In genomic region chr4:128698386-128698785, GRCh38 we compare ENCODE assay signal across 23 cellular contexts.
A peak's percentile ranks its signal among the peaks of the same experiment; 100 is the strongest.
DNase-seq lines count a peak whose midpoint lies in the region; ATAC-seq, FAIRE-seq and TF ChIP-seq lines count a peak whose summit lies in the region.
"Had no signal": no experiment of that assay in that cellular context is flagged by ENCODE, and none has a peak within 500 bp of the region (broad histone marks: within the 10 kb centered on the region; RNA-seq: fewer than 3 reads in every experiment).

No MANE protein-coding gene starts in this region.

- intact Hi-C loops in tibial artery (cut with DNase I; ENCODE audit: low total_unique reads): no loop called here

- H3K36me3 ChIP-seq in small intestine (ENCODE audit: control insufficient read depth in 2 of 2, insufficient read depth in 2 of 2, low read length in 2 of 2) (no peaks in the 10 kb centered on the region), tibial artery (no peaks in the 10 kb centered on the region)
- H3K36me3 ChIP-seq: BE2C; BLaER1 treated with 17β-estradiol and CSF1 and Interleukin-3, amounts not matched to agents 10 nM and 100 nM had no signal

- WGBS in small intestine, 3 donors: 16 to 58% (median 42%) methylated on average over 2 of the region's 2 CpGs

- H3K4me1 ChIP-seq in small intestine (ENCODE audit: control insufficient read depth in 2 of 2, insufficient read depth in 1 of 2, low read depth in 1 of 2, low read length in 1 of 2) (no peaks in the 10 kb centered on the region), tibial artery (peaks cover 0 to 6% (median 1%) of the 10 kb centered on the region in 4 donors)
- H3K4me1 ChIP-seq: A549, BE2C had no signal

- no peak for FAIRE-seq in small intestine (lab: Jason Lieb, UNC)
- FAIRE-seq: A549, D721Med, GM12891 had no signal

- H3K4me3 ChIP-seq in small intestine (ENCODE audit: low read depth in 1 of 2, low read length in 2 of 2) (no peak overlapping the region), tibial artery (no peak overlapping the region)
- H3K4me3 ChIP-seq: A549; BLaER1 treated with 17β-estradiol and CSF1 and Interleukin-3, amounts not matched to agents 10 nM and 100 nM; GM23338 had no signal

- ATAC-seq in GM18511 (IDR thresholded peaks at IDR 0.05; ENCODE audit: unreplicated experiment): peak; percentile 83
- ATAC-seq in GM21786 (IDR thresholded peaks at IDR 0.05; ENCODE audit: unreplicated experiment): peak; percentile 52
- no peak for ATAC-seq in HG03045 (IDR thresholded peaks at IDR 0.05; ENCODE audit: unreplicated experiment)
- ATAC-seq: A549, GM23338, HCT116 had no signal

- H3K9me3 ChIP-seq in small intestine (ENCODE audit: control insufficient read depth, low read depth) (no peaks in the 10 kb centered on the region), tibial artery (no peaks in the 10 kb centered on the region)
- H3K9me3 ChIP-seq: A549, BE2C had no signal

- H3K27me3 ChIP-seq in small intestine (ENCODE audit: control insufficient read depth in 2 of 2, insufficient read depth in 2 of 2, low read length in 2 of 2): no peaks in the 10 kb centered on the region
- H3K27me3 ChIP-seq in tibial artery: no peaks in the 10 kb centered on the region
- H3K27me3 ChIP-seq: BE2C; BLaER1 treated with 17β-estradiol and CSF1 and Interleukin-3, amounts not matched to agents 10 nM and 100 nM had no signal

- no peak for TF ChIP-seq CTCF in tibial artery (IDR thresholded peaks at IDR 0.05)

- DNase-seq in kidney tubule cell (ENCODE audit: low spot score) (peak; percentile 18), small intestine (peak; percentile 7), tibial artery (no peak), GM19240 (ENCODE audit: insufficient read length, low spot score) (no peak)
- DNase-seq: 8988T; ACHN; AML-193; BE2C; CD4-positive, alpha-beta T cell; CD8-positive, alpha-beta memory T cell; DMS 273 treated with DMSO at 0.1 percent for 48 hours; DMS79; GF-D8; H9 had no signal

- no peak overlapping the region for H3K27ac ChIP-seq in small intestine (ENCODE audit: low read depth in 1 of 2, low read length in 1 of 2)
- H3K27ac ChIP-seq in tibial artery: no peak overlapping the region
- H3K27ac ChIP-seq: A549; BLaER1 treated with 17β-estradiol and CSF1 and Interleukin-3, amounts not matched to agents 10 nM and 100 nM had no signal

Comparison
In these comparisons a context has a peak if more than half of its experiments do, and no peak if none do; other contexts are left out.
1. DNase-seq: peak in kidney tubule cell (single experiment) and small intestine (single experiment); none in tibial artery (0 of 2) and GM19240 (single experiment).